1 cellular context compared by ENCODE assay signal in the genomic region with DNA sequence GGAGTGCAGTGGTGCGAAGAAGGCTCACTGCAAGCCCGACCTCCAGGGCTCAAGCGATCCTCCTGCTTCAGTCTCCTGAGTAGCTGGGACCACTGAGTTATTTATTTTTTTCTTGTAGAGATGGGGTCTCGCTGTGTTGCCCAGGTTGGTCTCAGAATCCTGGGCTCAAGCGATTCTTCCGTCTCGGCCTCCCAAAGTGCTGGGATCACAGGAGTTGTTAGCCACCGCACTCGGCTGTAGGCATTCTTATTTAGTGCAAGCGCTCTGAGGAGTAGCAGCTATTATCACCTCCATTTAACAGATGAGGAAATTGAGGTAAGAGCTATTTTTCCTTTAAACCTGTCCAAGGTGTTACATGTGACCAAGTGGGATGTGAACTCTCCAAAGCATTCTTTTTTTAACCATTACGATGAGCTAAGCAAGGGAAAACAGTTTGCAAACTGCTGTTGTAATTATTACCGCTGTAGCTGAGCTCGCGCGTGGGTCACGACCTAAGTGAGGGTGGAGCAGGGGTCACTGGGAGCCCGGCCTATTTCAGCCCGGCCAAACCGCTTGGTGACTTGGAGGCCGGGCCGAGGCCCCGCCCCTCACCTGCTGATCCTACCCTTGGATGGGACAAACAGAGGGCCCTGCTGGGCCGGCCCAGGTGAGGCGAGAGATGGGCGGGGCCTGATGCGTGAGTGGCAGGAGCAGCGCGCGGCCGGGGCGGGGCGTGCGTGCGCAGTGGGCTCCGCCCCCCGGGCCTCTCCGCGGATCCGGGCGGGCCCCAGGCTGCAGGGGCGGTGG.
TF ChIP-seq lines count a peak whose summit lies in the region.

No MANE protein-coding gene starts in this region.

TF ChIP-seq in H1, 55 proteins besides CTCF, POLR2A, EP300 and RAD21:
- TF ChIP-seq TCF12 (IDR thresholded peaks at IDR 0.05; ENCODE audit: low read depth, low read length) (0 out of 2 replicates have a peak, but pooled peaks have one; percentile 41), TAF7 (optimal IDR thresholded peaks at IDR 0.05; ENCODE audit: borderline replicate concordance, low read depth, low read length) (no peak), SAP30 (IDR thresholded peaks at IDR 0.05; ENCODE audit: insufficient read depth, insufficient replicate concordance, low read length) (no peak), KDM4A (IDR thresholded peaks at IDR 0.05; ENCODE audit: low read depth, low read length, severe bottlenecking) (no peak), ZNF274 (IDR thresholded peaks at IDR 0.05; ENCODE audit: borderline replicate concordance, extremely low read depth, low read length) (no peak), BRCA1 (IDR thresholded peaks at IDR 0.05; ENCODE audit: low read depth, low read length) (no peak), SP1 (IDR thresholded peaks at IDR 0.05; ENCODE audit: low read depth, low read length) (no peak), POLR2AphosphoS5 (IDR thresholded peaks at IDR 0.05; ENCODE audit: low read depth, low read length) (no peak), KDM5A (IDR thresholded peaks at IDR 0.05; ENCODE audit: low read length) (no peak), NRF1 (IDR thresholded peaks at IDR 0.05; ENCODE audit: low read depth, low read length) (peak; percentile 44), RFX5 (IDR thresholded peaks at IDR 0.05; ENCODE audit: borderline replicate concordance, low read depth, low read length) (no peak), SP2 (IDR thresholded peaks at IDR 0.05; ENCODE audit: low read length) (no peak), SIRT6 (IDR thresholded peaks at IDR 0.05; ENCODE audit: low read length) (no peak), RBBP5 (IDR thresholded peaks at IDR 0.05; ENCODE audit: borderline replicate concordance, low read depth, low read length) (no peak), KDM1A (IDR thresholded peaks at IDR 0.05; ENCODE audit: borderline replicate concordance, low read length) (peak; percentile 86), SP4 (IDR thresholded peaks at IDR 0.05; ENCODE audit: low read length) (no peak; the same call in 1 of the 2 replicates), GTF2F1 (IDR thresholded peaks at IDR 0.05; ENCODE audit: borderline replicate concordance, low read depth, low read length) (no peak)
- TF ChIP-seq, protein P1, sequence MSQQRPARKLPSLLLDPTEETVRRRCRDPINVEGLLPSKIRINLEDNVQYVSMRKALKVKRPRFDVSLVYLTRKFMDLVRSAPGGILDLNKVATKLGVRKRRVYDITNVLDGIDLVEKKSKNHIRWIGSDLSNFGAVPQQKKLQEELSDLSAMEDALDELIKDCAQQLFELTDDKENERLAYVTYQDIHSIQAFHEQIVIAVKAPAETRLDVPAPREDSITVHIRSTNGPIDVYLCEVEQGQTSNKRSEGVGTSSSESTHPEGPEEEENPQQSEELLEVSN (IDR thresholded peaks at IDR 0.05): 0 out of 2 replicates have a peak, but pooled peaks have one; percentile 13
- TF ChIP-seq, protein P2, sequence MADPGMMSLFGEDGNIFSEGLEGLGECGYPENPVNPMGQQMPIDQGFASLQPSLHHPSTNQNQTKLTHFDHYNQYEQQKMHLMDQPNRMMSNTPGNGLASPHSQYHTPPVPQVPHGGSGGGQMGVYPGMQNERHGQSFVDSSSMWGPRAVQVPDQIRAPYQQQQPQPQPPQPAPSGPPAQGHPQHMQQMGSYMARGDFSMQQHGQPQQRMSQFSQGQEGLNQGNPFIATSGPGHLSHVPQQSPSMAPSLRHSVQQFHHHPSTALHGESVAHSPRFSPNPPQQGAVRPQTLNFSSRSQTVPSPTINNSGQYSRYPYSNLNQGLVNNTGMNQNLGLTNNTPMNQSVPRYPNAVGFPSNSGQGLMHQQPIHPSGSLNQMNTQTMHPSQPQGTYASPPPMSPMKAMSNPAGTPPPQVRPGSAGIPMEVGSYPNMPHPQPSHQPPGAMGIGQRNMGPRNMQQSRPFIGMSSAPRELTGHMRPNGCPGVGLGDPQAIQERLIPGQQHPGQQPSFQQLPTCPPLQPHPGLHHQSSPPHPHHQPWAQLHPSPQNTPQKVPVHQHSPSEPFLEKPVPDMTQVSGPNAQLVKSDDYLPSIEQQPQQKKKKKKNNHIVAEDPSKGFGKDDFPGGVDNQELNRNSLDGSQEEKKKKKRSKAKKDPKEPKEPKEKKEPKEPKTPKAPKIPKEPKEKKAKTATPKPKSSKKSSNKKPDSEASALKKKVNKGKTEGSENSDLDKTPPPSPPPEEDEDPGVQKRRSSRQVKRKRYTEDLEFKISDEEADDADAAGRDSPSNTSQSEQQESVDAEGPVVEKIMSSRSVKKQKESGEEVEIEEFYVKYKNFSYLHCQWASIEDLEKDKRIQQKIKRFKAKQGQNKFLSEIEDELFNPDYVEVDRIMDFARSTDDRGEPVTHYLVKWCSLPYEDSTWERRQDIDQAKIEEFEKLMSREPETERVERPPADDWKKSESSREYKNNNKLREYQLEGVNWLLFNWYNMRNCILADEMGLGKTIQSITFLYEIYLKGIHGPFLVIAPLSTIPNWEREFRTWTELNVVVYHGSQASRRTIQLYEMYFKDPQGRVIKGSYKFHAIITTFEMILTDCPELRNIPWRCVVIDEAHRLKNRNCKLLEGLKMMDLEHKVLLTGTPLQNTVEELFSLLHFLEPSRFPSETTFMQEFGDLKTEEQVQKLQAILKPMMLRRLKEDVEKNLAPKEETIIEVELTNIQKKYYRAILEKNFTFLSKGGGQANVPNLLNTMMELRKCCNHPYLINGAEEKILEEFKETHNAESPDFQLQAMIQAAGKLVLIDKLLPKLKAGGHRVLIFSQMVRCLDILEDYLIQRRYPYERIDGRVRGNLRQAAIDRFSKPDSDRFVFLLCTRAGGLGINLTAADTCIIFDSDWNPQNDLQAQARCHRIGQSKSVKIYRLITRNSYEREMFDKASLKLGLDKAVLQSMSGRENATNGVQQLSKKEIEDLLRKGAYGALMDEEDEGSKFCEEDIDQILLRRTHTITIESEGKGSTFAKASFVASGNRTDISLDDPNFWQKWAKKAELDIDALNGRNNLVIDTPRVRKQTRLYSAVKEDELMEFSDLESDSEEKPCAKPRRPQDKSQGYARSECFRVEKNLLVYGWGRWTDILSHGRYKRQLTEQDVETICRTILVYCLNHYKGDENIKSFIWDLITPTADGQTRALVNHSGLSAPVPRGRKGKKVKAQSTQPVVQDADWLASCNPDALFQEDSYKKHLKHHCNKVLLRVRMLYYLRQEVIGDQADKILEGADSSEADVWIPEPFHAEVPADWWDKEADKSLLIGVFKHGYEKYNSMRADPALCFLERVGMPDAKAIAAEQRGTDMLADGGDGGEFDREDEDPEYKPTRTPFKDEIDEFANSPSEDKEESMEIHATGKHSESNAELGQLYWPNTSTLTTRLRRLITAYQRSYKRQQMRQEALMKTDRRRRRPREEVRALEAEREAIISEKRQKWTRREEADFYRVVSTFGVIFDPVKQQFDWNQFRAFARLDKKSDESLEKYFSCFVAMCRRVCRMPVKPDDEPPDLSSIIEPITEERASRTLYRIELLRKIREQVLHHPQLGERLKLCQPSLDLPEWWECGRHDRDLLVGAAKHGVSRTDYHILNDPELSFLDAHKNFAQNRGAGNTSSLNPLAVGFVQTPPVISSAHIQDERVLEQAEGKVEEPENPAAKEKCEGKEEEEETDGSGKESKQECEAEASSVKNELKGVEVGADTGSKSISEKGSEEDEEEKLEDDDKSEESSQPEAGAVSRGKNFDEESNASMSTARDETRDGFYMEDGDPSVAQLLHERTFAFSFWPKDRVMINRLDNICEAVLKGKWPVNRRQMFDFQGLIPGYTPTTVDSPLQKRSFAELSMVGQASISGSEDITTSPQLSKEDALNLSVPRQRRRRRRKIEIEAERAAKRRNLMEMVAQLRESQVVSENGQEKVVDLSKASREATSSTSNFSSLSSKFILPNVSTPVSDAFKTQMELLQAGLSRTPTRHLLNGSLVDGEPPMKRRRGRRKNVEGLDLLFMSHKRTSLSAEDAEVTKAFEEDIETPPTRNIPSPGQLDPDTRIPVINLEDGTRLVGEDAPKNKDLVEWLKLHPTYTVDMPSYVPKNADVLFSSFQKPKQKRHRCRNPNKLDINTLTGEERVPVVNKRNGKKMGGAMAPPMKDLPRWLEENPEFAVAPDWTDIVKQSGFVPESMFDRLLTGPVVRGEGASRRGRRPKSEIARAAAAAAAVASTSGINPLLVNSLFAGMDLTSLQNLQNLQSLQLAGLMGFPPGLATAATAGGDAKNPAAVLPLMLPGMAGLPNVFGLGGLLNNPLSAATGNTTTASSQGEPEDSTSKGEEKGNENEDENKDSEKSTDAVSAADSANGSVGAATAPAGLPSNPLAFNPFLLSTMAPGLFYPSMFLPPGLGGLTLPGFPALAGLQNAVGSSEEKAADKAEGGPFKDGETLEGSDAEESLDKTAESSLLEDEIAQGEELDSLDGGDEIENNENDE (IDR thresholded peaks at IDR 0.05; ENCODE audit: insufficient replicate concordance, low read length): no peak
